ENCODE assay signal across 1 cellular context in genomic region chr9:137423001-137423809, GRCh38.
TF ChIP-seq lines count a peak whose summit lies in the region.

EXD3 (minus strand) TSS chr9:137423162; CDS start chr9:137395357, 27,805 bp downstream.
A gene with protein sequence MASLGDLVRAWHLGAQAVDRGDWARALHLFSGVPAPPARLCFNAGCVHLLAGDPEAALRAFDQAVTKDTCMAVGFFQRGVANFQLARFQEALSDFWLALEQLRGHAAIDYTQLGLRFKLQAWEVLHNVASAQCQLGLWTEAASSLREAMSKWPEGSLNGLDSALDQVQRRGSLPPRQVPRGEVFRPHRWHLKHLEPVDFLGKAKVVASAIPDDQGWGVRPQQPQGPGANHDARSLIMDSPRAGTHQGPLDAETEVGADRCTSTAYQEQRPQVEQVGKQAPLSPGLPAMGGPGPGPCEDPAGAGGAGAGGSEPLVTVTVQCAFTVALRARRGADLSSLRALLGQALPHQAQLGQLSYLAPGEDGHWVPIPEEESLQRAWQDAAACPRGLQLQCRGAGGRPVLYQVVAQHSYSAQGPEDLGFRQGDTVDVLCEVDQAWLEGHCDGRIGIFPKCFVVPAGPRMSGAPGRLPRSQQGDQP (plus strand): TSS chr9:137423393. CDS start chr9:137423530, 137 bp downstream.

TF ChIP-seq in HEK293, 187 proteins besides CTCF, POLR2A, EP300 and RAD21 (continued from another document):
- TF ChIP-seq ZNF530 (tag by site-specific recombination; IDR thresholded peaks at IDR 0.05; ENCODE audit: low read depth) (no peak), ELK4 (IDR thresholded peaks at IDR 0.05; ENCODE audit: borderline replicate concordance, low read depth, low read length) (peak; percentile 35; the same call in 1 of the 2 replicates), KLF10 (tag by site-specific recombination; IDR thresholded peaks at IDR 0.05) (peak; percentile 86), ZNF394 (tag by site-specific recombination; IDR thresholded peaks at IDR 0.05; ENCODE audit: borderline replicate concordance) (no peak), ZNF677 (tag by site-specific recombination; IDR thresholded peaks at IDR 0.05) (0 out of 2 replicates have a peak, but pooled peaks have one; percentile 25), PATZ1 (tag by site-specific recombination; IDR thresholded peaks at IDR 0.05) (peak; percentile 85), ZNF776 (tag by site-specific recombination; IDR thresholded peaks at IDR 0.05; ENCODE audit: borderline replicate concordance) (no peak), KLF8 (tag by site-specific recombination; IDR thresholded peaks at IDR 0.05) (peak; percentile 98), PRDM4 (tag by site-specific recombination; IDR thresholded peaks at IDR 0.05) (0 out of 2 replicates have a peak, but pooled peaks have one; percentile 30), ZNF132 (tag by site-specific recombination; IDR thresholded peaks at IDR 0.05; ENCODE audit: borderline replicate concordance) (no peak), KLF17 (tag by site-specific recombination; IDR thresholded peaks at IDR 0.05) (peak; percentile 94), REST (tag by site-specific recombination; IDR thresholded peaks at IDR 0.05) (no peak), ZNF660 (tag by site-specific recombination; IDR thresholded peaks at IDR 0.05) (peak; percentile 97), ZNF146 (tag by site-specific recombination; IDR thresholded peaks at IDR 0.05) (peak; percentile 69; the same call in 1 of the 2 replicates), IKZF3 (tag by site-specific recombination; IDR thresholded peaks at IDR 0.05) (peak; percentile 48), SP3 (tag by site-specific recombination; IDR thresholded peaks at IDR 0.05) (peak; percentile 85), ZNF280C (tag by site-specific recombination; IDR thresholded peaks at IDR 0.05) (no peak), ZNF37A (tag by site-specific recombination; IDR thresholded peaks at IDR 0.05) (no peak), ZNF639 (tag by site-specific recombination; IDR thresholded peaks at IDR 0.05) (no peak), ZNF629 (tag by site-specific recombination; IDR thresholded peaks at IDR 0.05) (0 out of 2 replicates have a peak, but pooled peaks have one; percentile 25), ZBTB7A (tag by site-specific recombination; IDR thresholded peaks at IDR 0.05; ENCODE audit: low read depth) (peak; percentile 79; the same call in 1 of the 2 replicates), ZNF324 (tag by site-specific recombination; IDR thresholded peaks at IDR 0.05) (peak; percentile 75)
- TF ChIP-seq, protein P1, sequence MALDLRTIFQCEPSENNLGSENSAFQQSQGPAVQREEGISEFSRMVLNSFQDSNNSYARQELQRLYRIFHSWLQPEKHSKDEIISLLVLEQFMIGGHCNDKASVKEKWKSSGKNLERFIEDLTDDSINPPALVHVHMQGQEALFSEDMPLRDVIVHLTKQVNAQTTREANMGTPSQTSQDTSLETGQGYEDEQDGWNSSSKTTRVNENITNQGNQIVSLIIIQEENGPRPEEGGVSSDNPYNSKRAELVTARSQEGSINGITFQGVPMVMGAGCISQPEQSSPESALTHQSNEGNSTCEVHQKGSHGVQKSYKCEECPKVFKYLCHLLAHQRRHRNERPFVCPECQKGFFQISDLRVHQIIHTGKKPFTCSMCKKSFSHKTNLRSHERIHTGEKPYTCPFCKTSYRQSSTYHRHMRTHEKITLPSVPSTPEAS (tag by site-specific recombination; IDR thresholded peaks at IDR 0.05), result peak; percentile 19; the same call in 1 of the 2 replicates
- TF ChIP-seq, protein P2, sequence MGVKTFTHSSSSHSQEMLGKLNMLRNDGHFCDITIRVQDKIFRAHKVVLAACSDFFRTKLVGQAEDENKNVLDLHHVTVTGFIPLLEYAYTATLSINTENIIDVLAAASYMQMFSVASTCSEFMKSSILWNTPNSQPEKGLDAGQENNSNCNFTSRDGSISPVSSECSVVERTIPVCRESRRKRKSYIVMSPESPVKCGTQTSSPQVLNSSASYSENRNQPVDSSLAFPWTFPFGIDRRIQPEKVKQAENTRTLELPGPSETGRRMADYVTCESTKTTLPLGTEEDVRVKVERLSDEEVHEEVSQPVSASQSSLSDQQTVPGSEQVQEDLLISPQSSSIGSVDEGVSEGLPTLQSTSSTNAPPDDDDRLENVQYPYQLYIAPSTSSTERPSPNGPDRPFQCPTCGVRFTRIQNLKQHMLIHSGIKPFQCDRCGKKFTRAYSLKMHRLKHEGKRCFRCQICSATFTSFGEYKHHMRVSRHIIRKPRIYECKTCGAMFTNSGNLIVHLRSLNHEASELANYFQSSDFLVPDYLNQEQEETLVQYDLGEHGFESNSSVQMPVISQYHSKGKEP (tag by site-specific recombination; IDR thresholded peaks at IDR 0.05), result 0 out of 2 replicates have a peak, but pooled peaks have one; percentile 13
- TF ChIP-seq, protein P3, sequence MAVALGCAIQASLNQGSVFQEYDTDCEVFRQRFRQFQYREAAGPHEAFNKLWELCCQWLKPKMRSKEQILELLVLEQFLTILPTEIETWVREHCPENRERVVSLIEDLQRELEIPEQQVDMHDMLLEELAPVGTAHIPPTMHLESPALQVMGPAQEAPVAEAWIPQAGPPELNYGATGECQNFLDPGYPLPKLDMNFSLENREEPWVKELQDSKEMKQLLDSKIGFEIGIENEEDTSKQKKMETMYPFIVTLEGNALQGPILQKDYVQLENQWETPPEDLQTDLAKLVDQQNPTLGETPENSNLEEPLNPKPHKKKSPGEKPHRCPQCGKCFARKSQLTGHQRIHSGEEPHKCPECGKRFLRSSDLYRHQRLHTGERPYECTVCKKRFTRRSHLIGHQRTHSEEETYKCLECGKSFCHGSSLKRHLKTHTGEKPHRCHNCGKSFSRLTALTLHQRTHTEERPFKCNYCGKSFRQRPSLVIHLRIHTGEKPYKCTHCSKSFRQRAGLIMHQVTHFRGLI (tag by site-specific recombination; IDR thresholded peaks at IDR 0.05), result peak; percentile 30; the same call in 1 of the 2 replicates
